ENCODE assay signal across 13 cellular contexts in the genomic region with DNA sequence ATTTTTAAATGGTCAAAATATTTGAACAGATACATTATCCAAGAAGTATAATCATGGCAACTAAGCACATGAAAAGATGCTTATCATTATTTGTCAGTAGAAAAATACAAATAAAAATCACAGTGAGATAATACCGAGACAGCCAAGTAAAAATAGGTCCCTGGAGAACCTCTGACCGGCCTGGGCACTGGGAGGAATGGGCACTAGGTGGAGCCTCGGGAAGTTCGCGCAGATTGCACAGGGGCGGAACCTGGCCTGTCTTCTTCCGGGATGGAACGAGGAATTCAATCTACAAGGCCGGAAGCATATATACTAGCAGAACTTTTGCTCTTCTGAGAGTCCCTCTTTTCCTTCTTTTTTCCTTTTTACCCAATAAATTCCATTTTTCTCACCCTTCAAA.
"Had no signal": no experiment of that assay in that cellular context is flagged by ENCODE, and none has a peak within 500 bp of the region (broad histone marks: within the 10 kb centered on the region; RNA-seq: fewer than 3 reads in every experiment).

No MANE protein-coding gene starts in this region.

- H3K9me3 Mint-ChIP-seq: activated naive CD4-positive, alpha-beta T cell treated with anti-CD3 and anti-CD28 coated beads, Interleukin-2, amount 10 ng/mL, durations not matched to agents 7 days and 5 days; activated T-helper 2 cell treated with anti-CD3 and anti-CD28 coated beads, Interferon-gamma antibody, Interleukin-2, Interleukin-4, amounts not matched to agents 10 μg/mL and 5 μg/mL and 100 μg/mL, durations not matched to agents 14 hours and 24 hours and 36 hours had no signal

- ATAC-seq: activated CD4-positive, CD25-positive, alpha-beta regulatory T cell treated with anti-CD3 and anti-CD28 coated beads, Interleukin-2, amount 50 U/mL, for 24 hours; body of pancreas; upper lobe of right lung had no signal

- H3K27me3 ChIP-seq: body of pancreas, ovary, upper lobe of right lung had no signal

- H3K9me3 ChIP-seq: body of pancreas, ovary, upper lobe of right lung had no signal

- H3K27ac ChIP-seq: body of pancreas, coronary artery, ovary, upper lobe of right lung had no signal

- H3K36me3 Mint-ChIP-seq: activated naive CD4-positive, alpha-beta T cell treated with anti-CD3 and anti-CD28 coated beads, Interleukin-2, amount 10 ng/mL, durations not matched to agents 7 days and 5 days had no signal

- H3K27ac Mint-ChIP-seq: activated naive CD4-positive, alpha-beta T cell treated with anti-CD3 and anti-CD28 coated beads, Interleukin-2, amount 10 ng/mL, durations not matched to agents 7 days and 5 days; activated T-helper 2 cell treated with anti-CD3 and anti-CD28 coated beads, Interferon-gamma antibody, Interleukin-2, Interleukin-4, amounts not matched to agents 10 μg/mL and 5 μg/mL and 100 μg/mL, durations not matched to agents 14 hours and 24 hours and 36 hours; stimulated activated naive CD8-positive, alpha-beta T cell treated with anti-CD3 and anti-CD28 coated beads, Interleukin-15, Interleukin-2, amounts not matched to agents 100 ng/mL and 50 ng/mL, for 24 hours had no signal

- H3K4me3 ChIP-seq: body of pancreas, coronary artery, ovary, upper lobe of right lung had no signal

- H3K27me3 Mint-ChIP-seq: activated naive CD4-positive, alpha-beta T cell treated with anti-CD3 and anti-CD28 coated beads, Interleukin-2, amount 10 ng/mL, durations not matched to agents 7 days and 5 days; stimulated activated naive CD8-positive, alpha-beta T cell treated with anti-CD3 and anti-CD28 coated beads, Interleukin-15, Interleukin-2, amounts not matched to agents 100 ng/mL and 50 ng/mL, for 24 hours had no signal

- H3K4me3 Mint-ChIP-seq: activated naive CD4-positive, alpha-beta T cell treated with anti-CD3 and anti-CD28 coated beads, Interleukin-2, amount 10 ng/mL, durations not matched to agents 7 days and 5 days; stimulated activated naive CD8-positive, alpha-beta T cell treated with anti-CD3 and anti-CD28 coated beads, Interleukin-15, Interleukin-2, amounts not matched to agents 100 ng/mL and 50 ng/mL, for 24 hours had no signal

- H3K4me1 Mint-ChIP-seq: activated naive CD4-positive, alpha-beta T cell treated with anti-CD3 and anti-CD28 coated beads, Interleukin-2, amount 10 ng/mL, durations not matched to agents 7 days and 5 days had no signal

- DNase-seq: activated naive CD4-positive, alpha-beta T cell treated with anti-CD3 and anti-CD28 coated beads, Interleukin-2, amount 10 ng/mL, durations not matched to agents 7 days and 5 days; body of pancreas; central memory CD4-positive, alpha-beta T cell; effector CD4-positive, alpha-beta T cell; foreskin melanocyte; ovary; stimulated activated CD4-positive, alpha-beta T cell treated with anti-CD3 and anti-CD28 coated beads, Interleukin-4, amount 100 ng/mL, for 1 hour; stimulated activated CD8-positive, alpha-beta memory T cell treated with anti-CD3 and anti-CD28 coated beads, Interleukin-4, amount 100 ng/mL, for 48 hours; upper lobe of right lung had no signal

- H3K36me3 ChIP-seq: ovary, upper lobe of right lung had no signal
